Comparison of ENCODE assay signal across 10 cellular contexts in the genomic region with DNA sequence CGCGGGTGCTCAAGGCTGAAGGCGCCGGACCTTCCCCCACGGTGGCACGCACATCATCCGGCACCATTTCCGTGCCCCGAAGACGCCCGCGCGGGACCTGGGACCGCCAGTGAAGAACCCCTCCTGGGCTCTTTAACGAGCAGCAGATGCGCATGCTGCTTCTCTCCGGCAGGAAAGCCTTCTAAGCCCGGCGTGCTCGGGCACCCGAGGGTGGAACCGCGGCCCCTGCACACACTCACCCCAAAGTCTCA. TPM values are rescaled to one million over a fixed set of nuclear protein-coding genes. Genes with fewer than 3 reads are reported as not detected.
DNase-seq lines count a peak whose midpoint lies in the region; ATAC-seq and TF ChIP-seq lines count a peak whose summit lies in the region.
"Had no signal": no experiment of that assay in that cellular context is flagged by ENCODE, and none has a peak within 500 bp of the region (broad histone marks: within the 10 kb centered on the region; RNA-seq: fewer than 3 reads in every experiment).

No MANE protein-coding gene starts in this region.

- no peak overlapping the region for H3K56ac ChIP-seq in IMR-90 (ENCODE audit: extremely low read depth, insufficient read depth, low read length)

- H3K4me3 ChIP-seq in ACC112 (ENCODE audit: low read depth, low read length) (peak overlapping the region; percentile 73), IMR-90 (ENCODE audit: insufficient read depth, low read depth, low read length) (peak overlapping the region; percentile 37), muscle layer of duodenum (ENCODE audit: low read depth in 1 of 2, low read length in 2 of 2) (peak overlapping the region; percentile 55 to 78)

- H3K9ac ChIP-seq in IMR-90 (ENCODE audit: low read depth, low read length), result no peak overlapping the region

- H3K36me3 Mint-ChIP-seq in natural killer cell treated with Interleukin-12 subunit alpha and Interleukin-12 subunit beta and Interleukin-15 and Interleukin-18, amount 100 ng/mL, for 72 hours, result peaks cover 6% of the 10 kb centered on the region

- peak overlapping the region; percentile 72 for H3K4me2 ChIP-seq in IMR-90 (ENCODE audit: low read depth, low read length)

- no peak overlapping the region for H2BK15ac ChIP-seq in IMR-90 (ENCODE audit: low read depth, low read length)

- H3K4me3 Mint-ChIP-seq in natural killer cell treated with Interleukin-12 subunit alpha and Interleukin-12 subunit beta and Interleukin-15 and Interleukin-18, amount 100 ng/mL, for 72 hours, result no peak overlapping the region

- dilution Hi-C loops in IMR-90 (cut with HindIII; ENCODE audit: low sequenced_read_pairs, unreplicated experiment), result no loop called here

- H3K27me3 Mint-ChIP-seq in natural killer cell treated with Interleukin-12 subunit alpha and Interleukin-12 subunit beta and Interleukin-15 and Interleukin-18, amount 100 ng/mL, for 72 hours, result peaks cover 55 to 73% of the 10 kb centered on the region in 2 donors

- no peak for TF ChIP-seq POLR2A in IMR-90 (IDR thresholded peaks at IDR 0.05; ENCODE audit: low read depth, low read length)

- 0% methylated on average over 8 of the region's 23 CpGs; no CpG with 5 or more reads in 1 of the 2 experiments for WGBS in IMR-90 (ENCODE audit: extremely low coverage in 2 of 2, insufficient read length in 1 of 2), 2 experiments

- ATAC-seq in IMR-90 (ENCODE audit: low read depth), result peak; percentile 9; the same call in 1 of the 2 replicates
- no peak for ATAC-seq in natural killer cell treated with Interleukin-12 subunit alpha and Interleukin-12 subunit beta and Interleukin-15 and Interleukin-18, amount 100 ng/mL, for 72 hours
- no peak for ATAC-seq in GM18867 (IDR thresholded peaks at IDR 0.05; ENCODE audit: unreplicated experiment)
- ATAC-seq: activated CD4-positive, CD25-positive, alpha-beta regulatory T cell treated with anti-CD3 and anti-CD28 coated beads, Interleukin-2, amount 50 U/mL, for 24 hours had no signal

- H2AFZ ChIP-seq in ACC112 (ENCODE audit: low read length, unreplicated experiment), result no peak overlapping the region
- H2AFZ ChIP-seq in IMR-90 (replicated peaks; ENCODE audit: low read length, poor library complexity), result peak overlapping the region; percentile 70

- no peak overlapping the region for H3K4ac ChIP-seq in IMR-90 (ENCODE audit: low read depth, low read length)

- POLR2A ChIA-PET in IMR-90 (lab: Charles Lee; ENCODE audit: unreplicated experiment), result no interaction called here

- H4K8ac ChIP-seq in IMR-90 (ENCODE audit: low read depth in 2 of 2, low read length in 2 of 2), result no peak overlapping the region

- H4K91ac ChIP-seq in IMR-90 (ENCODE audit: insufficient read depth, low read depth, low read length), result no peak overlapping the region

- no peak overlapping the region for H2AK5ac ChIP-seq in IMR-90 (ENCODE audit: low read depth, low read length)

- no peaks in the 10 kb centered on the region for H4K20me1 ChIP-seq in IMR-90 (ENCODE audit: insufficient read depth, low read length)

- no peak for DNase-seq in IMR-90
- DNase-seq in dermis blood vessel endothelial cell, result peak; percentile 4
- DNase-seq in natural killer cell treated with Interleukin-12 subunit alpha and Interleukin-12 subunit beta and Interleukin-15 and Interleukin-18, amount 100 ng/mL, for 72 hours (ENCODE audit: low spot score), result no peak
- no peak for DNase-seq in epidermal melanocyte (ENCODE audit: insufficient read length, low spot score)
- no peak for DNase-seq in NOMO-1 treated with DMSO at 0.1 percent for 48 hours (lab: John Stamatoyannopoulos, UW; ENCODE audit: unreplicated experiment)

- H3K27me3 ChIP-seq in ACC112 (ENCODE audit: insufficient read depth, low read length) (peaks cover 85% of the 10 kb centered on the region), IMR-90 (ENCODE audit: control insufficient read depth, insufficient read depth, low read length) (peaks cover 72% of the 10 kb centered on the region), muscle layer of duodenum (ENCODE audit: low read depth, low read length) (peaks cover 36% of the 10 kb centered on the region)

- peaks cover 12 to 19% of the 10 kb centered on the region in 2 donors for H3K4me1 Mint-ChIP-seq in natural killer cell treated with Interleukin-12 subunit alpha and Interleukin-12 subunit beta and Interleukin-15 and Interleukin-18, amount 100 ng/mL, for 72 hours (ENCODE audit: low read depth in 2 of 2)

- H2AK9ac ChIP-seq in IMR-90 (replicated peaks; ENCODE audit: low read depth, low read length, poor library complexity), result no peak overlapping the region

- H3K9me3 ChIP-seq in IMR-90 (ENCODE audit: control insufficient read depth, insufficient read depth, low read length), result no peaks in the 10 kb centered on the region; the same call in 1 of the 2 replicates
- no peaks in the 10 kb centered on the region for H3K9me3 ChIP-seq in muscle layer of duodenum (ENCODE audit: control insufficient read depth in 1 of 2, low read length in 2 of 2)

- no peak overlapping the region for H3K14ac ChIP-seq in IMR-90 (replicated peaks; ENCODE audit: low read depth, low read length)

- in situ Hi-C loops in IMR-90 (cut with MboI; ENCODE audit: low sequenced_read_pairs), result no loop called here

- CTCF ChIA-PET in IMR-90 (lab: Yijun Ruan, JAX), result interaction anchor here (0.8 kb wide), 2 partner anchors 16 to 399 kb away, joined by 3 to 6 read pairs; no protein-coding TSS in a partner anchor

- H3K27ac ChIP-seq in ACC112 (ENCODE audit: low read depth, low read length) (no peak overlapping the region), IMR-90 (ENCODE audit: insufficient read depth, low read length) (no peak overlapping the region), muscle layer of duodenum (ENCODE audit: low read length) (peak overlapping the region; percentile 56)

- intact Hi-C loops in IMR-90 (cut with micrococcal nuclease), result loop anchor here (2.0 to 5.0 kb wide), 2 partner anchors 75 to 515 kb away; a partner anchor contains a TSS

- no peaks in the 10 kb centered on the region for H3K9me1 ChIP-seq in IMR-90 (ENCODE audit: insufficient read depth, low read length)

- H3K4me1 ChIP-seq in ACC112 (ENCODE audit: control insufficient read depth, insufficient read depth, low read length, unreplicated experiment), result no peaks in the 10 kb centered on the region
- H3K4me1 ChIP-seq in IMR-90 (ENCODE audit: control insufficient read depth, insufficient read depth, low read length), result no peaks in the 10 kb centered on the region
- H3K4me1 ChIP-seq in muscle layer of duodenum (ENCODE audit: control insufficient read depth in 1 of 2, insufficient read depth in 2 of 2, low read length in 2 of 2), result peaks cover 0 to 30% of the 10 kb centered on the region in 2 donors

- H3K18ac ChIP-seq in IMR-90 (ENCODE audit: low read depth, low read length), result no peak overlapping the region

- no peak overlapping the region for H2BK5ac ChIP-seq in IMR-90 (ENCODE audit: low read depth, low read length, poor library complexity, severe bottlenecking)

- H3K79me1 ChIP-seq in IMR-90 (ENCODE audit: low read depth in 1 of 2, low read length in 2 of 2), result no peaks in the 10 kb centered on the region

- no peak overlapping the region for H2BK120ac ChIP-seq in IMR-90 (ENCODE audit: low read depth, low read length)

- no peaks in the 10 kb centered on the region for H3K9me3 Mint-ChIP-seq in natural killer cell treated with Interleukin-12 subunit alpha and Interleukin-12 subunit beta and Interleukin-15 and Interleukin-18, amount 100 ng/mL, for 72 hours

- H4K5ac ChIP-seq in IMR-90 (ENCODE audit: low read depth, low read length), result no peak overlapping the region

- H3K23ac ChIP-seq in IMR-90 (ENCODE audit: low read depth, low read length), result no peak overlapping the region

- no peak overlapping the region for H3K27ac Mint-ChIP-seq in natural killer cell treated with Interleukin-12 subunit alpha and Interleukin-12 subunit beta and Interleukin-15 and Interleukin-18, amount 100 ng/mL, for 72 hours

- H2BK20ac ChIP-seq in IMR-90 (ENCODE audit: low read depth, low read length), result no peak overlapping the region

- H3K79me2 ChIP-seq in ACC112 (ENCODE audit: control insufficient read depth, insufficient read depth, low read length, unreplicated experiment), result no peaks in the 10 kb centered on the region

- TF ChIP-seq CTCF in IMR-90 (conservative IDR thresholded peaks at IDR 0.05; ENCODE audit: low read depth, low read length), result no peak

- TF ChIP-seq RAD21 in IMR-90 (IDR thresholded peaks at IDR 0.05; ENCODE audit: low read length), result no peak

- BruUV-seq in IMR-90 (replicated peaks; lab: Mats Ljungman, UMichigan), result no TSS peak

- H3K36me3 ChIP-seq in ACC112 (ENCODE audit: insufficient read depth, low read length) (no peaks in the 10 kb centered on the region), IMR-90 (ENCODE audit: control insufficient read depth, insufficient read depth, low read length) (no peaks in the 10 kb centered on the region), muscle layer of duodenum (ENCODE audit: control insufficient read depth in 1 of 2, insufficient read depth in 2 of 2, low read length in 2 of 2) (no peaks in the 10 kb centered on the region)

TF ChIP-seq in IMR-90, 13 proteins besides CTCF, POLR2A, EP300 and RAD21 (continues in another document):
- TF ChIP-seq NFE2L2 (IDR thresholded peaks at IDR 0.05; ENCODE audit: low read depth, low read length), result no peak
- TF ChIP-seq, protein P1, sequence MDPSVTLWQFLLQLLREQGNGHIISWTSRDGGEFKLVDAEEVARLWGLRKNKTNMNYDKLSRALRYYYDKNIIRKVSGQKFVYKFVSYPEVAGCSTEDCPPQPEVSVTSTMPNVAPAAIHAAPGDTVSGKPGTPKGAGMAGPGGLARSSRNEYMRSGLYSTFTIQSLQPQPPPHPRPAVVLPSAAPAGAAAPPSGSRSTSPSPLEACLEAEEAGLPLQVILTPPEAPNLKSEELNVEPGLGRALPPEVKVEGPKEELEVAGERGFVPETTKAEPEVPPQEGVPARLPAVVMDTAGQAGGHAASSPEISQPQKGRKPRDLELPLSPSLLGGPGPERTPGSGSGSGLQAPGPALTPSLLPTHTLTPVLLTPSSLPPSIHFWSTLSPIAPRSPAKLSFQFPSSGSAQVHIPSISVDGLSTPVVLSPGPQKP (IDR thresholded peaks at IDR 0.05; ENCODE audit: borderline replicate concordance, low read depth, low read length), result no peak
- no peak for TF ChIP-seq MAZ (IDR thresholded peaks at IDR 0.05; ENCODE audit: borderline replicate concordance, low read depth, low read length)
- TF ChIP-seq CEBPB (IDR thresholded peaks at IDR 0.05; ENCODE audit: low read depth, low read length), result no peak
- no peak for TF ChIP-seq RCOR1 (IDR thresholded peaks at IDR 0.05; ENCODE audit: insufficient replicate concordance, low read length)
- TF ChIP-seq CHD1 (IDR thresholded peaks at IDR 0.05; ENCODE audit: low read depth, low read length), result no peak
- TF ChIP-seq SMC3 (IDR thresholded peaks at IDR 0.05; ENCODE audit: low read depth, low read length), result no peak
- no peak for TF ChIP-seq RFX5 (IDR thresholded peaks at IDR 0.05; ENCODE audit: low read depth, low read length)

RNA-seq across cellular contexts. Expression of a gene that starts 0.2 kb away (rescaled TPM):
- total RNA-seq in IMR-90 (2012; rRNA removed) (not detected in 2 replicates), dermis blood vessel endothelial cell (not detected in 2 replicates)
- polyA plus RNA-seq in IMR-90 (2012; rRNA removed), result 0.09 TPM in 1 of 2 replicates, not detected in the other
- 0.02 and 0.07 TPM in 2 replicates for polyA plus RNA-seq in IMR-90 (2012; cell fraction: cytosol; rRNA removed)
- 0.11 and 0.12 TPM in 2 replicates for polyA plus RNA-seq in IMR-90 (2012; cell fraction: nucleus; rRNA removed; ENCODE audit: low replicate concordance)
- total RNA-seq in natural killer cell treated with Interleukin-12 subunit alpha and Interleukin-12 subunit beta and Interleukin-15 and Interleukin-18, amount 100 ng/mL, for 72 hours, result not detected
- total RNA-seq: myocyte had no signal
